ENCODE assay signal across 8 cellular contexts in the genomic region with DNA sequence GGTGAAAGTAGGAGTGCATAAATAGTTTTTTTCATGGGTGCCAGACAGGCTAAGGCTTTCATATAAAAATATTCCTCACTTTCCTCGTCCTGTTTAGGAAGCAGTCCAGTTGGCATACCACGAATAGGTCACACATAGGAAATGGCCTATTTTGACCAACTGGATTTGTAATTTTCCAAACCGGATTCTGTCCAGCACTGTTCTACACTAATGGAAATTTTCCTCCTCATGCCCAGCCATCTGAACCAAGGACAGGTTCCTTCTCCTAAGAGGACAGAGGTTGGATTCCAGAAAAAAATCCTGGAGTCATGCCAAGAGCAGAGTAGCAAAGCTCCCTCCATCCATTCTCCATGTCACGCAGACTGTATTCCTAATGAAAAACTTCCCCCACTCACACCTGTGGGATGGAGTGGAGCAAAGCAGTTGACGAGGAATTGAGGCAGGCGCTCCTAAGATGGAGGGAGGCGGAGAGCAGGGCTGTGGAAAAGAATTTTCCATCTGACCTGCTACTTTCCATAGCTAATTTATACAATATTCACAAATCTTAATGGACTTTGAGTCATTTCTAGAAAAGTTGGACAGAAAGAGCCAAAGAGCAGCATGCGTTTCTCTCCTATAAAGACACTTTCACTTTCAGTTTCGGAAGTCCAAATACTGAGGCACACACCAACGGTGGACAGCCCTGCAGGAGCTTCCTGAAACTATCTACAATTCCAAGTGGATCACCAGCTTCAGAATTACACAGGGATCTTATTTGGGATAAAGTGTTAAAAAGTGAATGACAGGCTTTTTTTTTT. TPM values are rescaled to one million over a fixed set of nuclear protein-coding genes. Genes with fewer than 3 reads are reported as not detected.
DNase-seq lines count a peak whose midpoint lies in the region; ATAC-seq and TF ChIP-seq lines count a peak whose summit lies in the region.

No MANE protein-coding gene starts in this region.

- H3K27me3 Mint-ChIP-seq in activated CD4-positive, alpha-beta memory T cell treated with anti-CD3 and anti-CD28 coated beads, Interleukin-2, amount 10 ng/mL, durations not matched to agents 7 days and 5 days, result no peaks in the 10 kb centered on the region
- peaks cover 29% of the 10 kb centered on the region for H3K27me3 Mint-ChIP-seq in glutamatergic neuron (ENCODE audit: unreplicated experiment)
- H3K27me3 Mint-ChIP-seq in stimulated activated memory B cell treated with anti-CD40 and anti-IgM and Interleukin-4, amounts not matched to agents 10 μg/mL and 1 μg/mL and 100 μg/mL, for 72 hours, result no peaks in the 10 kb centered on the region

- peaks cover 29% of the 10 kb centered on the region for H3K4me1 Mint-ChIP-seq in activated CD4-positive, alpha-beta memory T cell treated with anti-CD3 and anti-CD28 coated beads, Interleukin-2, amount 10 ng/mL, durations not matched to agents 7 days and 5 days
- H3K4me1 Mint-ChIP-seq in glutamatergic neuron (ENCODE audit: low read depth, unreplicated experiment), result peaks cover 58% of the 10 kb centered on the region
- peaks cover 7% of the 10 kb centered on the region for H3K4me1 Mint-ChIP-seq in stimulated activated memory B cell treated with anti-CD40 and anti-IgM and Interleukin-4, amounts not matched to agents 10 μg/mL and 1 μg/mL and 100 μg/mL, for 72 hours

- CTCF ChIA-PET in activated CD4-positive, alpha-beta memory T cell treated with anti-CD3 and anti-CD28 coated beads, Interleukin-2, amount 10 ng/mL, durations not matched to agents 7 days and 5 days (lab: Charles Lee), result no interaction called here

- no peaks in the 10 kb centered on the region for H3K9me3 Mint-ChIP-seq in activated CD4-positive, alpha-beta memory T cell treated with anti-CD3 and anti-CD28 coated beads, Interleukin-2, amount 10 ng/mL, durations not matched to agents 7 days and 5 days
- H3K9me3 Mint-ChIP-seq in glutamatergic neuron (ENCODE audit: unreplicated experiment), result peaks cover 35% of the 10 kb centered on the region
- H3K9me3 Mint-ChIP-seq in stimulated activated memory B cell treated with anti-CD40 and anti-IgM and Interleukin-4, amounts not matched to agents 10 μg/mL and 1 μg/mL and 100 μg/mL, for 72 hours, result no peaks in the 10 kb centered on the region

- ATAC-seq in stimulated activated memory B cell treated with anti-CD40 and anti-IgM and Interleukin-4, amounts not matched to agents 10 μg/mL and 1 μg/mL and 100 μg/mL, for 72 hours, result no peak

- DNase-seq in NCI-H1105 (lab: John Stamatoyannopoulos, UW), result peak; percentile 7
- DNase-seq in NCI-H1105 treated with DMSO at 0.1 percent for 48 hours (lab: John Stamatoyannopoulos, UW), result no peak
- DNase-seq in activated CD4-positive, alpha-beta memory T cell treated with anti-CD3 and anti-CD28 coated beads, Interleukin-2, amount 10 ng/mL, durations not matched to agents 7 days and 5 days, result no peak
- no peak for DNase-seq in glutamatergic neuron
- no peak for DNase-seq in mesenteric fat pad (ENCODE audit: low spot score)
- DNase-seq in SK-N-DZ (ENCODE audit: low spot score), result no peak
- no peak for DNase-seq in SW 1271 (lab: John Stamatoyannopoulos, UW)

- POLR2A ChIA-PET in activated CD4-positive, alpha-beta memory T cell treated with anti-CD3 and anti-CD28 coated beads, Interleukin-2, amount 10 ng/mL, durations not matched to agents 7 days and 5 days (lab: Charles Lee), result interaction anchor here (1.2 to 1.4 kb wide), 2 partner anchors 45 to 57 kb away, joined by 5 read pairs; no protein-coding TSS in a partner anchor

- H3K27ac Mint-ChIP-seq in activated CD4-positive, alpha-beta memory T cell treated with anti-CD3 and anti-CD28 coated beads, Interleukin-2, amount 10 ng/mL, durations not matched to agents 7 days and 5 days, result peak overlapping the region; percentile 19
- peak overlapping the region; percentile 66 for H3K27ac Mint-ChIP-seq in glutamatergic neuron (ENCODE audit: unreplicated experiment)
- H3K27ac Mint-ChIP-seq in stimulated activated memory B cell treated with anti-CD40 and anti-IgM and Interleukin-4, amounts not matched to agents 10 μg/mL and 1 μg/mL and 100 μg/mL, for 72 hours, result peak overlapping the region; percentile 28

- peaks cover 10% of the 10 kb centered on the region for H3K36me3 Mint-ChIP-seq in activated CD4-positive, alpha-beta memory T cell treated with anti-CD3 and anti-CD28 coated beads, Interleukin-2, amount 10 ng/mL, durations not matched to agents 7 days and 5 days (ENCODE audit: low read depth)
- peaks cover 18% of the 10 kb centered on the region for H3K36me3 Mint-ChIP-seq in glutamatergic neuron (ENCODE audit: unreplicated experiment)
- H3K36me3 Mint-ChIP-seq in stimulated activated memory B cell treated with anti-CD40 and anti-IgM and Interleukin-4, amounts not matched to agents 10 μg/mL and 1 μg/mL and 100 μg/mL, for 72 hours, result peaks cover 6% of the 10 kb centered on the region

- no peak for TF ChIP-seq CTCF in glutamatergic neuron (IDR thresholded peaks at IDR 0.05; ENCODE audit: partially characterized antibody, unreplicated experiment)

- H3K4me3 Mint-ChIP-seq in activated CD4-positive, alpha-beta memory T cell treated with anti-CD3 and anti-CD28 coated beads, Interleukin-2, amount 10 ng/mL, durations not matched to agents 7 days and 5 days, result peak overlapping the region; percentile 14
- no peak overlapping the region for H3K4me3 Mint-ChIP-seq in glutamatergic neuron (ENCODE audit: unreplicated experiment)
- no peak overlapping the region for H3K4me3 Mint-ChIP-seq in stimulated activated memory B cell treated with anti-CD40 and anti-IgM and Interleukin-4, amounts not matched to agents 10 μg/mL and 1 μg/mL and 100 μg/mL, for 72 hours

RNA-seq across cellular contexts. Expression of gene PANK2, which starts 43.3 kb away (rescaled TPM):
- 10 to 100 TPM; 63.3 to 63.8 TPM for total RNA-seq in activated CD4-positive, alpha-beta memory T cell treated with anti-CD3 and anti-CD28 coated beads, Interleukin-2, amount 10 ng/mL, durations not matched to agents 7 days and 5 days
- 60.3 TPM for total RNA-seq in glutamatergic neuron (ENCODE audit: unreplicated experiment)
- 31.1 TPM for total RNA-seq in mesenteric fat pad
- 58.4 and 72.3 TPM in 2 replicates for polyA plus RNA-seq in SK-N-DZ (2014; cell fraction: cytosol; rRNA removed)
- polyA plus RNA-seq in SK-N-DZ (2014; cell fraction: nucleus; rRNA removed), result 42.2 and 45.7 TPM in 2 replicates
